In the genomic region with DNA sequence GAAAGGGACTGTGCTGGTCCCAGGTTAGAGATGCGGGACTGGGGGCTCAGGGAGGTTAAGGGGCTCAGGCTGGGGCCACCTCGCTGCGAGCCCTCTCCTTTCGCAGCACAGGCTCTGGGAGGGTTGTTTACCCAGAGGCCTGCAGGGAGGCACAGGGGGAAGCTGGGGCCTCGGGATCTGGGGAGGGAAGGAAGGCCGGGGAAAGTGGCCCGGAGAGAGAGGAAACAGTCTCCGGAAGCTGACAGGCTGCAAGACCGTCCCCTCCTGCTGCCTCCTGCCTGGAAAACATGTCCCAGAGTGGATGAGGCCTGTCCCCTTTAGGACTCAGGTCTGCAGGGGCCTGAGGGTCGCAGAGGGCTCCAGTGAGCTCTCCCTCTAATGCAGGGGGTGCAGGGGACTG, we compare ENCODE assay signal across 16 cellular contexts.
"Had no signal": no experiment of that assay in that cellular context is flagged by ENCODE, and none has a peak within 500 bp of the region (broad histone marks: within the 10 kb centered on the region; RNA-seq: fewer than 3 reads in every experiment).

No MANE protein-coding gene starts in this region.

- H3K27me3 Mint-ChIP-seq: activated naive CD4-positive, alpha-beta T cell treated with anti-CD3 and anti-CD28 coated beads, Interleukin-2, amount 10 ng/mL, durations not matched to agents 7 days and 5 days; effector memory CD8-positive, alpha-beta T cell; T-cell had no signal

- DNase-seq: activated CD4-positive, alpha-beta T cell treated with anti-CD3 and anti-CD28 coated beads for 48 hours; activated naive CD4-positive, alpha-beta T cell treated with anti-CD3 and anti-CD28 coated beads, Interleukin-2, amount 10 ng/mL, durations not matched to agents 7 days and 5 days; effector memory CD8-positive, alpha-beta T cell; erythroblast; midbrain; sigmoid colon; stimulated activated CD4-positive, alpha-beta T cell treated with anti-CD3 and anti-CD28 coated beads, Interleukin-12 subunit alpha, Interleukin-12 subunit beta, amount 100 ng/mL, for 4 hours; stimulated activated naive CD4-positive, alpha-beta T cell treated with Interleukin-2 at 50 U/mL for 16 hours; T-cell; upper lobe of left lung had no signal

- H3K9me3 Mint-ChIP-seq: activated naive CD4-positive, alpha-beta T cell treated with anti-CD3 and anti-CD28 coated beads, Interleukin-2, amount 10 ng/mL, durations not matched to agents 7 days and 5 days; T-cell had no signal

- H3K36me3 ChIP-seq: cardiac muscle cell, left lung, neutrophil, sigmoid colon, suprapubic skin, upper lobe of left lung had no signal

- H3K4me3 Mint-ChIP-seq: activated naive CD4-positive, alpha-beta T cell treated with anti-CD3 and anti-CD28 coated beads, Interleukin-2, amount 10 ng/mL, durations not matched to agents 7 days and 5 days; effector memory CD8-positive, alpha-beta T cell; T-cell had no signal

- H3K27ac Mint-ChIP-seq: activated naive CD4-positive, alpha-beta T cell treated with anti-CD3 and anti-CD28 coated beads, Interleukin-2, amount 10 ng/mL, durations not matched to agents 7 days and 5 days; effector memory CD8-positive, alpha-beta T cell; T-cell had no signal

- H3K4me1 ChIP-seq: sigmoid colon, suprapubic skin had no signal

- ATAC-seq: effector memory CD8-positive, alpha-beta T cell; left lung; T-cell had no signal

- H3K27me3 ChIP-seq: cardiac muscle cell, left lung, neutrophil, sigmoid colon, suprapubic skin, upper lobe of left lung had no signal

- H3K27ac ChIP-seq: cardiac muscle cell, left lung, neutrophil, sigmoid colon, SK-N-MC, suprapubic skin, upper lobe of left lung had no signal

- H3K36me3 Mint-ChIP-seq: activated naive CD4-positive, alpha-beta T cell treated with anti-CD3 and anti-CD28 coated beads, Interleukin-2, amount 10 ng/mL, durations not matched to agents 7 days and 5 days; T-cell had no signal

- H3K9me3 ChIP-seq: left lung, neutrophil, sigmoid colon, suprapubic skin, upper lobe of left lung had no signal

- H3K4me1 Mint-ChIP-seq: activated naive CD4-positive, alpha-beta T cell treated with anti-CD3 and anti-CD28 coated beads, Interleukin-2, amount 10 ng/mL, durations not matched to agents 7 days and 5 days had no signal

- H3K4me3 ChIP-seq: cardiac muscle cell, coronary artery, left lung, sigmoid colon, SK-N-MC, suprapubic skin, upper lobe of left lung had no signal
